ENCODE assay signal across 1 cellular context in genomic region chr1:81559662-81560350, GRCh38.
TF ChIP-seq lines count a peak whose summit lies in the region.

No MANE protein-coding gene starts in this region.

TF ChIP-seq in endothelial cell of umbilical vein, 7 proteins besides CTCF, POLR2A, EP300 and RAD21 (continued from another document):
- no peak for TF ChIP-seq EZH2 (IDR thresholded peaks at IDR 0.05; ENCODE audit: borderline replicate concordance, low read depth, low read length, severe bottlenecking)
- no peak for TF ChIP-seq MAX (IDR thresholded peaks at IDR 0.05; ENCODE audit: insufficient read depth, insufficient read length)
- TF ChIP-seq POLR2AphosphoS5 (IDR thresholded peaks at IDR 0.05; ENCODE audit: insufficient read depth, low read depth, low read length): no peak
